1 cellular context compared by ENCODE assay signal in genomic region chr5:107501965-107502691, GRCh38.
TF ChIP-seq lines count a peak whose summit lies in the region.

No MANE protein-coding gene starts in this region.

TF ChIP-seq in H1, 55 proteins besides CTCF, POLR2A, EP300 and RAD21 (continued from another document):
- TF ChIP-seq HDAC6 (IDR thresholded peaks at IDR 0.05; ENCODE audit: low read depth, low read length) (no peak), SIRT6 (IDR thresholded peaks at IDR 0.05; ENCODE audit: low read length) (no peak), TEAD4 (IDR thresholded peaks at IDR 0.05; ENCODE audit: low read depth, low read length) (no peak), ATF2 (IDR thresholded peaks at IDR 0.05; ENCODE audit: low read length) (no peak), POU5F1 (IDR thresholded peaks at IDR 0.05; ENCODE audit: low read depth, low read length) (no peak), SIX5 (IDR thresholded peaks at IDR 0.05; ENCODE audit: low read depth, low read length) (no peak), NRF1 (IDR thresholded peaks at IDR 0.05; ENCODE audit: low read depth, low read length) (no peak), SUZ12 (IDR thresholded peaks at IDR 0.05; ENCODE audit: low read length) (no peak)
